18 cellular contexts compared by ENCODE assay signal in the genomic region with DNA sequence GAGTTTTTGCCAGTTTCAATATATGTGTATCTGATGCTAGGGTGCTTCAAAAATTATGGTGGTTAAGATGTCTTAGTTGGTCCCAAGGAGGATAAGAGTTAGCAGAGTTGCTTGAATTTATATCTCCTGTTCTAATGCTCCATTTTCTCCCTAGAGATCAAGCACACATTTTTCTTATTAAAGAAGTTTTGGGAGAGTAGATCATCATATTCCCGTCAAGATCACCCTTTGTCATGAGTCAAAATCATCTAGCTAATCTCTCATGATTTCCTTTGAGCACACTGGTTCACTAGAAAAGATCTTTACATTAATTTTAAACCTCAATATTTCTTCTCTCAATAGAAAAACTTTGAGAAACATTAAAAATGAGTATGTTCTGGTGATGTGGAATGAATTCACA.
"Had no signal": no experiment of that assay in that cellular context is flagged by ENCODE, and none has a peak within 500 bp of the region (broad histone marks: within the 10 kb centered on the region; RNA-seq: fewer than 3 reads in every experiment).

No MANE protein-coding gene starts in this region.

- DNase-seq: cortex of kidney; dorsolateral prefrontal cortex; effector CD8-positive, alpha-beta T cell; heart left ventricle; hippocampal formation; naive thymus-derived CD4-positive, alpha-beta T cell; nephron progenitor cell; psoas muscle; spleen; stimulated activated CD4-positive, alpha-beta T cell treated with anti-CD3 and anti-CD28 coated beads, Interleukin-15, amount 100 ng/mL, for 24 hours; stimulated activated CD4-positive, alpha-beta T cell treated with anti-CD3 and anti-CD28 coated beads, Interleukin-1b, Interleukin-23, amount 100 ng/mL, for 48 hours; stimulated activated CD4-positive, alpha-beta T cell treated with anti-CD3 and anti-CD28 coated beads, Interleukin-4, amount 100 ng/mL, for 24 hours; stomach; trophoblast cell; uterus had no signal

- H3K4me3 ChIP-seq: dorsolateral prefrontal cortex, heart left ventricle, psoas muscle, spleen, stomach, uterus had no signal

- H3K27ac ChIP-seq: dorsolateral prefrontal cortex, heart left ventricle, psoas muscle, spleen, stomach, uterus had no signal

- H3K27me3 ChIP-seq: dorsolateral prefrontal cortex, heart left ventricle, spleen, stomach, uterus had no signal

- H3K4me1 ChIP-seq: heart left ventricle, psoas muscle, spleen, stomach, uterus had no signal

- H3K36me3 ChIP-seq: heart left ventricle, spleen, stomach, uterus had no signal

- ATAC-seq: esophagus mucosa; heart left ventricle; naive thymus-derived CD4-positive, alpha-beta T cell; psoas muscle; sciatic nerve; stimulated activated memory B cell treated with anti-CD40 and anti-IgM and Interleukin-4, amounts not matched to agents 10 μg/mL and 1 μg/mL and 100 μg/mL, for 72 hours had no signal

- H3K9me3 ChIP-seq: heart left ventricle, psoas muscle, spleen, stomach, uterus had no signal
